In the genomic region with DNA sequence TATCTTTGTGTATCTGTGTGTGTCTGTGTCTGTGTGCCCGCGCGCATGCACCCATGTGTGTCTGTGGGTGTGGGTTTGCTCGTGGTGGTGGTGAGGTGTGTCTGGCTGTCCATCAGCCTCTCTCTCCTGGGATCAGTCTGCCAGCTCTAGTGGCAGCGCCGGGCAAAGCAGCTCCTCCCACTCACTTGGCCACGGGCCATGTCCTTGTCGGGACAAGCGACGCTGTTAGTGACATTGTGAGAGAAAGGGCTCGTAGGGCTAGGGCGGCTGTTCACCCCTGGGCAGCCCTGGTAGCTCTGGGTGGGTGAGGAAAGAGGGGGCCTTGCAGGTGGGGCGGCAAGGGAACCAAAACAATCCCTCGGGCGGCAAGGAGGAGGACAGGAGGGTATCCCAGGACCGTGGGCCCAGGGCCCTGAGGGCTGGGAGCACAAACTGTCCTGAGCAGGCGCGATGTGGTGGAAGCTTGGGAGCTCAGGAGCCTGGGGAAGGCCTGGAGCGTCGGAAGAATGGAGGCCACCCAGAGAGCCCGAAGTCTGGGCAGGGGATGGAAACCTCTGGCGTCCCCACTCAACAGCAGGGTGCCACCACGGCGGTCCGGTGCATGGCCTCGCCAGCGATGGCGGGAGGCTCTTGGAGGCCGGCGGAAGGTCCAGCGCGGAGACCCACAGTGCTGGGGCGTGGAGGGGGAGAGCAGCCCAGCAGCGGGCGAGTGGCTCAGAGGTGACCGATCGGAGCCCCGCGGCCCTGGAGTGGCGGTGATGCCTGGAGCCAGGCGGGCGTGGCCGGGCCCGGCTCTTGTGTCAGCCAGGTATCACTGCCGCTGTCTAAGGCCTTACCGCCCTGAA, we compare ENCODE assay signal across 2 cellular contexts.
TF ChIP-seq lines count a peak whose summit lies in the region.

No MANE protein-coding gene starts in this region.

TF ChIP-seq in WTC11, 78 proteins besides CTCF, POLR2A, EP300 and RAD21 (continued from another document):
- TF ChIP-seq, protein P1, sequence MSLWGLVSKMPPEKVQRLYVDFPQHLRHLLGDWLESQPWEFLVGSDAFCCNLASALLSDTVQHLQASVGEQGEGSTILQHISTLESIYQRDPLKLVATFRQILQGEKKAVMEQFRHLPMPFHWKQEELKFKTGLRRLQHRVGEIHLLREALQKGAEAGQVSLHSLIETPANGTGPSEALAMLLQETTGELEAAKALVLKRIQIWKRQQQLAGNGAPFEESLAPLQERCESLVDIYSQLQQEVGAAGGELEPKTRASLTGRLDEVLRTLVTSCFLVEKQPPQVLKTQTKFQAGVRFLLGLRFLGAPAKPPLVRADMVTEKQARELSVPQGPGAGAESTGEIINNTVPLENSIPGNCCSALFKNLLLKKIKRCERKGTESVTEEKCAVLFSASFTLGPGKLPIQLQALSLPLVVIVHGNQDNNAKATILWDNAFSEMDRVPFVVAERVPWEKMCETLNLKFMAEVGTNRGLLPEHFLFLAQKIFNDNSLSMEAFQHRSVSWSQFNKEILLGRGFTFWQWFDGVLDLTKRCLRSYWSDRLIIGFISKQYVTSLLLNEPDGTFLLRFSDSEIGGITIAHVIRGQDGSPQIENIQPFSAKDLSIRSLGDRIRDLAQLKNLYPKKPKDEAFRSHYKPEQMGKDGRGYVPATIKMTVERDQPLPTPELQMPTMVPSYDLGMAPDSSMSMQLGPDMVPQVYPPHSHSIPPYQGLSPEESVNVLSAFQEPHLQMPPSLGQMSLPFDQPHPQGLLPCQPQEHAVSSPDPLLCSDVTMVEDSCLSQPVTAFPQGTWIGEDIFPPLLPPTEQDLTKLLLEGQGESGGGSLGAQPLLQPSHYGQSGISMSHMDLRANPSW (CRISPR knock-in tag; conservative IDR thresholded peaks at IDR 0.05; ENCODE audit: low read depth), result no peak
- TF ChIP-seq CREM (CRISPR knock-in tag; IDR thresholded peaks at IDR 0.05), result no peak

TF ChIP-seq in HepG2, 621 proteins besides CTCF, POLR2A, EP300 and RAD21:
- TF ChIP-seq, protein P2, sequence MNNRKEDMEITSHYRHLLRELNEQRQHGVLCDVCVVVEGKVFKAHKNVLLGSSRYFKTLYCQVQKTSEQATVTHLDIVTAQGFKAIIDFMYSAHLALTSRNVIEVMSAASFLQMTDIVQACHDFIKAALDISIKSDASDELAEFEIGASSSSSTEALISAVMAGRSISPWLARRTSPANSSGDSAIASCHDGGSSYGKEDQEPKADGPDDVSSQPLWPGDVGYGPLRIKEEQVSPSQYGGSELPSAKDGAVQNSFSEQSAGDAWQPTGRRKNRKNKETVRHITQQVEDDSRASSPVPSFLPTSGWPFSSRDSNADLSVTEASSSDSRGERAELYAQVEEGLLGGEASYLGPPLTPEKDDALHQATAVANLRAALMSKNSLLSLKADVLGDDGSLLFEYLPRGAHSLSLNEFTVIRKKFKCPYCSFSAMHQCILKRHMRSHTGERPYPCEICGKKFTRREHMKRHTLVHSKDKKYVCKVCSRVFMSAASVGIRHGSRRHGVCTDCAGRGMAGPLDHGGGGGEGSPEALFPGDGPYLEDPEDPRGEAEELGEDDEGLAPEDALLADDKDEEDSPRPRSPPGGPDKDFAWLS (CRISPR knock-in tag; IDR thresholded peaks at IDR 0.05; ENCODE audit: borderline replicate concordance), result no peak
- TF ChIP-seq ZNF703 (CRISPR knock-in tag; IDR thresholded peaks at IDR 0.05; ENCODE audit: borderline replicate concordance) (no peak), DR1 (CRISPR knock-in tag; IDR thresholded peaks at IDR 0.05) (no peak), MAFG (CRISPR knock-in tag; IDR thresholded peaks at IDR 0.05) (no peak), REPIN1 (CRISPR knock-in tag; IDR thresholded peaks at IDR 0.05; ENCODE audit: borderline replicate concordance, low read depth) (no peak), SALL2 (CRISPR knock-in tag; IDR thresholded peaks at IDR 0.05) (no peak), ZNF33A (CRISPR knock-in tag; IDR thresholded peaks at IDR 0.05; ENCODE audit: borderline replicate concordance) (no peak), SMAD1 (CRISPR knock-in tag; IDR thresholded peaks at IDR 0.05; ENCODE audit: borderline replicate concordance, low read depth) (no peak), ZFP82 (CRISPR knock-in tag; IDR thresholded peaks at IDR 0.05; ENCODE audit: borderline replicate concordance) (no peak), SMARCC2 (IDR thresholded peaks at IDR 0.05) (no peak), ARID2 (CRISPR knock-in tag; IDR thresholded peaks at IDR 0.05; ENCODE audit: borderline replicate concordance) (no peak), AHR (CRISPR knock-in tag; IDR thresholded peaks at IDR 0.05) (no peak), CHCHD3 (CRISPR knock-in tag; IDR thresholded peaks at IDR 0.05) (no peak), ZNF720 (CRISPR knock-in tag; IDR thresholded peaks at IDR 0.05) (no peak)
- TF ChIP-seq, protein P3, sequence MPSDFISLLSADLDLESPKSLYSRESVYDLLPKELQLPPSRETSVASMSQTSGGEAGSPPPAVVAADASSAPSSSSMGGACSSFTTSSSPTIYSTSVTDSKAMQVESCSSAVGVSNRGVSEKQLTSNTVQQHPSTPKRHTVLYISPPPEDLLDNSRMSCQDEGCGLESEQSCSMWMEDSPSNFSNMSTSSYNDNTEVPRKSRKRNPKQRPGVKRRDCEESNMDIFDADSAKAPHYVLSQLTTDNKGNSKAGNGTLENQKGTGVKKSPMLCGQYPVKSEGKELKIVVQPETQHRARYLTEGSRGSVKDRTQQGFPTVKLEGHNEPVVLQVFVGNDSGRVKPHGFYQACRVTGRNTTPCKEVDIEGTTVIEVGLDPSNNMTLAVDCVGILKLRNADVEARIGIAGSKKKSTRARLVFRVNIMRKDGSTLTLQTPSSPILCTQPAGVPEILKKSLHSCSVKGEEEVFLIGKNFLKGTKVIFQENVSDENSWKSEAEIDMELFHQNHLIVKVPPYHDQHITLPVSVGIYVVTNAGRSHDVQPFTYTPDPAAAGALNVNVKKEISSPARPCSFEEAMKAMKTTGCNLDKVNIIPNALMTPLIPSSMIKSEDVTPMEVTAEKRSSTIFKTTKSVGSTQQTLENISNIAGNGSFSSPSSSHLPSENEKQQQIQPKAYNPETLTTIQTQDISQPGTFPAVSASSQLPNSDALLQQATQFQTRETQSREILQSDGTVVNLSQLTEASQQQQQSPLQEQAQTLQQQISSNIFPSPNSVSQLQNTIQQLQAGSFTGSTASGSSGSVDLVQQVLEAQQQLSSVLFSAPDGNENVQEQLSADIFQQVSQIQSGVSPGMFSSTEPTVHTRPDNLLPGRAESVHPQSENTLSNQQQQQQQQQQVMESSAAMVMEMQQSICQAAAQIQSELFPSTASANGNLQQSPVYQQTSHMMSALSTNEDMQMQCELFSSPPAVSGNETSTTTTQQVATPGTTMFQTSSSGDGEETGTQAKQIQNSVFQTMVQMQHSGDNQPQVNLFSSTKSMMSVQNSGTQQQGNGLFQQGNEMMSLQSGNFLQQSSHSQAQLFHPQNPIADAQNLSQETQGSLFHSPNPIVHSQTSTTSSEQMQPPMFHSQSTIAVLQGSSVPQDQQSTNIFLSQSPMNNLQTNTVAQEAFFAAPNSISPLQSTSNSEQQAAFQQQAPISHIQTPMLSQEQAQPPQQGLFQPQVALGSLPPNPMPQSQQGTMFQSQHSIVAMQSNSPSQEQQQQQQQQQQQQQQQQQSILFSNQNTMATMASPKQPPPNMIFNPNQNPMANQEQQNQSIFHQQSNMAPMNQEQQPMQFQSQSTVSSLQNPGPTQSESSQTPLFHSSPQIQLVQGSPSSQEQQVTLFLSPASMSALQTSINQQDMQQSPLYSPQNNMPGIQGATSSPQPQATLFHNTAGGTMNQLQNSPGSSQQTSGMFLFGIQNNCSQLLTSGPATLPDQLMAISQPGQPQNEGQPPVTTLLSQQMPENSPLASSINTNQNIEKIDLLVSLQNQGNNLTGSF (CRISPR knock-in tag; IDR thresholded peaks at IDR 0.05), result no peak
